In the genomic region with DNA sequence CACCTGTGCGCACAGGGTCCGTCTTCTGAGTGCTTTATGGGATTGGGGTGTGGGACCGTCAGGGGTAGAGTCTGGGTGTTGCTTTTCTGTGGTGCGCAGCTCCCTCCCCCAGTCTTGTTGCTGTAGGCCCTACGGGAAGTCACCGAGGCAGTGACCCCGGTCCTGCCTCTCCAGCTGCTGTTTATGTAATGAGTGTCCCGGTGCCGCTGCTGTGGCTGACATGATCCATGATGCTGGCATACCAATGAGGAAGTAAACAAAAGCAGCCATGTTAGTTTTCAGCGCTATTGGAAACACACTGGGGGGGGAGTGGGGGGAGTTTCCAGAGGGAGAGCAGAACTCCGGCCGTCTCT, we compare ENCODE assay signal across 8 cellular contexts. TPM values are rescaled to one million over a fixed set of nuclear protein-coding genes. Genes with fewer than 3 reads are reported as not detected.
A peak's percentile ranks its signal among the peaks of the same experiment; 100 is the strongest.
DNase-seq lines count a peak whose midpoint lies in the region; ATAC-seq and TF ChIP-seq lines count a peak whose summit lies in the region.

No MANE protein-coding gene starts in this region.

- H3K27ac ChIP-seq in KMS-11: peak overlapping the region; percentile 98
- H3K27ac ChIP-seq in layer of hippocampus (ENCODE audit: low read depth, low read length): peak overlapping the region; percentile 99

- peaks cover 44% of the 10 kb centered on the region for H3K4me1 Mint-ChIP-seq in T-helper 17 cell
- H3K4me1 Mint-ChIP-seq in central memory CD8-positive, alpha-beta T cell: peaks cover 65% of the 10 kb centered on the region
- peaks cover 55% of the 10 kb centered on the region for H3K4me1 Mint-ChIP-seq in stimulated activated memory B cell treated with anti-CD40 and anti-IgM and Interleukin-4, amounts not matched to agents 10 μg/mL and 1 μg/mL and 100 μg/mL, for 72 hours

- no peak for TF ChIP-seq CTCF in KMS-11 (conservative IDR thresholded peaks at IDR 0.05; ENCODE audit: low read depth, low read length)

- H3K9me3 ChIP-seq in T-helper 17 cell (ENCODE audit: control insufficient read depth, low read length, poor library complexity, severe bottlenecking): no peaks in the 10 kb centered on the region

- H3K27me3 Mint-ChIP-seq in T-helper 17 cell: no peaks in the 10 kb centered on the region
- H3K27me3 Mint-ChIP-seq in central memory CD8-positive, alpha-beta T cell: no peaks in the 10 kb centered on the region
- no peaks in the 10 kb centered on the region for H3K27me3 Mint-ChIP-seq in stimulated activated memory B cell treated with anti-CD40 and anti-IgM and Interleukin-4, amounts not matched to agents 10 μg/mL and 1 μg/mL and 100 μg/mL, for 72 hours

- no peaks in the 10 kb centered on the region for H3K27me3 ChIP-seq in KMS-11 (ENCODE audit: insufficient read depth, low read depth)
- H3K27me3 ChIP-seq in layer of hippocampus (ENCODE audit: control insufficient read depth, insufficient read depth, low read length): no peaks in the 10 kb centered on the region

- in situ Hi-C loops in Caki2 (cut with HindIII; ENCODE audit: low pct_unique_long_range_greater_than_20kb, low sequenced_read_pairs): no loop called here

- H3K79me2 ChIP-seq in KMS-11 (ENCODE audit: insufficient read depth, low read depth): peaks cover 67% of the 10 kb centered on the region

- H2AFZ ChIP-seq in KMS-11 (ENCODE audit: low read depth): peak overlapping the region; percentile 47; the same call in 1 of the 2 replicates

- H3K4me2 ChIP-seq in KMS-11: peak overlapping the region; percentile 96

- H3K36me3 ChIP-seq in KMS-11 (ENCODE audit: insufficient read depth): no peaks in the 10 kb centered on the region

- H3K27ac Mint-ChIP-seq in T-helper 17 cell: peak overlapping the region; percentile 99
- peak overlapping the region; percentile 96 for H3K27ac Mint-ChIP-seq in central memory CD8-positive, alpha-beta T cell (ENCODE audit: low read depth)
- peak overlapping the region; percentile 96 for H3K27ac Mint-ChIP-seq in stimulated activated memory B cell treated with anti-CD40 and anti-IgM and Interleukin-4, amounts not matched to agents 10 μg/mL and 1 μg/mL and 100 μg/mL, for 72 hours

- H3K4me1 ChIP-seq in KMS-11 (ENCODE audit: low read depth, poor library complexity, severe bottlenecking): peaks cover 47% of the 10 kb centered on the region

- H3K4me3 ChIP-seq in KMS-11 (IDR thresholded peaks at IDR 0.05; ENCODE audit: insufficient read depth, low read depth, low read length): no peak overlapping the region

- H4K20me1 ChIP-seq in KMS-11 (ENCODE audit: insufficient read depth): peaks cover 11% of the 10 kb centered on the region

- peaks cover 2% of the 10 kb centered on the region for H3K36me3 Mint-ChIP-seq in T-helper 17 cell (ENCODE audit: low read depth)
- H3K36me3 Mint-ChIP-seq in central memory CD8-positive, alpha-beta T cell (ENCODE audit: insufficient read depth): peaks cover 35% of the 10 kb centered on the region
- peaks cover 24% of the 10 kb centered on the region for H3K36me3 Mint-ChIP-seq in stimulated activated memory B cell treated with anti-CD40 and anti-IgM and Interleukin-4, amounts not matched to agents 10 μg/mL and 1 μg/mL and 100 μg/mL, for 72 hours

- DNase-seq in Caki2 (ENCODE audit: low read depth) (peak; percentile 87), T-helper 17 cell (peak in 2 of 3 donors; percentile 28 to 37)
- DNase-seq in central memory CD8-positive, alpha-beta T cell (ENCODE audit: low spot score in 2 of 2): no peak
- no peak for DNase-seq in effector CD4-positive, alpha-beta T cell

- ATAC-seq in T-helper 17 cell: no peak
- ATAC-seq in central memory CD8-positive, alpha-beta T cell (replicated peaks; ENCODE audit: extremely low read depth, poor library complexity, severe bottlenecking): no peak
- ATAC-seq in stimulated activated memory B cell treated with anti-CD40 and anti-IgM and Interleukin-4, amounts not matched to agents 10 μg/mL and 1 μg/mL and 100 μg/mL, for 72 hours: peak; percentile 0
- no peak for ATAC-seq in HG03469 (IDR thresholded peaks at IDR 0.05; ENCODE audit: unreplicated experiment)

- peak overlapping the region; percentile 95 for H3K9ac ChIP-seq in KMS-11

- H3K9me3 Mint-ChIP-seq in central memory CD8-positive, alpha-beta T cell: no peaks in the 10 kb centered on the region
- H3K9me3 Mint-ChIP-seq in stimulated activated memory B cell treated with anti-CD40 and anti-IgM and Interleukin-4, amounts not matched to agents 10 μg/mL and 1 μg/mL and 100 μg/mL, for 72 hours: peaks cover 3% of the 10 kb centered on the region

- H3K4me3 Mint-ChIP-seq in T-helper 17 cell: peak overlapping the region; percentile 99
- H3K4me3 Mint-ChIP-seq in central memory CD8-positive, alpha-beta T cell: peak overlapping the region; percentile 97
- H3K4me3 Mint-ChIP-seq in stimulated activated memory B cell treated with anti-CD40 and anti-IgM and Interleukin-4, amounts not matched to agents 10 μg/mL and 1 μg/mL and 100 μg/mL, for 72 hours: peak overlapping the region; percentile 99

RNA-seq across cellular contexts. Expression of a gene that starts 1.1 kb away (rescaled TPM):
- 69.2 and 73.4 TPM in 2 replicates for total RNA-seq in Caki2 (2014; rRNA removed; shearing (Covaris generic); ENCODE audit: low replicate concordance)
- total RNA-seq in T-helper 17 cell: 10 to 100 TPM; 63.6 to 73.0 TPM

Comparison
In these comparisons a context has a peak if more than half of its experiments do, and no peak if none do; other contexts are left out.
1. DNase-seq: peak in Caki2 (single experiment) and T-helper 17 cell (2 of 3); none in central memory CD8-positive, alpha-beta T cell (0 of 2) and effector CD4-positive, alpha-beta T cell (single experiment).
2. Peak in every context shown above with its lines, with median percentiles within 50 percentile points of each other: H3K27ac Mint-ChIP-seq and H3K4me3 Mint-ChIP-seq.